In genomic region chrX:21700967-21701366, GRCh38 we compare ENCODE assay signal across 25 cellular contexts. TPM values are rescaled to one million over a fixed set of nuclear protein-coding genes. Genes with fewer than 3 reads are reported as not detected.
A peak's percentile ranks its signal among the peaks of the same experiment; 100 is the strongest.
DNase-seq lines count a peak whose midpoint lies in the region; ATAC-seq, FAIRE-seq and TF ChIP-seq lines count a peak whose summit lies in the region.
"Had no signal": no experiment of that assay in that cellular context is flagged by ENCODE, and none has a peak within 500 bp of the region (broad histone marks: within the 10 kb centered on the region; RNA-seq: fewer than 3 reads in every experiment).

No MANE protein-coding gene starts in this region.

- TF ChIP-seq CTCF in astrocyte (IDR thresholded peaks at IDR 0.05; ENCODE audit: insufficient read depth, low read depth, low read length) (no peak), right lobe of liver (IDR thresholded peaks at IDR 0.05) (no peak), endodermal cell (conservative IDR thresholded peaks at IDR 0.05) (no peak)

- H3K9ac ChIP-seq in astrocyte (ENCODE audit: low read length), result no peak overlapping the region
- no peak overlapping the region for H3K9ac ChIP-seq in endodermal cell (ENCODE audit: extremely low read depth, low read length, poor library complexity, severe bottlenecking)

- peaks cover 6% of the 10 kb centered on the region for H3K4me1 ChIP-seq in astrocyte (ENCODE audit: insufficient read depth, low read length)
- H3K4me1 ChIP-seq in right lobe of liver, result peaks cover 0 to 12% (median 0%) of the 10 kb centered on the region in 4 donors
- no peaks in the 10 kb centered on the region for H3K4me1 ChIP-seq in endodermal cell (ENCODE audit: control insufficient read depth, insufficient read depth, low read length)
- H3K4me1 ChIP-seq: Peyer's patch had no signal

- no peak overlapping the region for H3K4me3 ChIP-seq in astrocyte (ENCODE audit: insufficient read depth, low read depth, low read length)
- no peak overlapping the region for H3K4me3 ChIP-seq in right lobe of liver
- no peak overlapping the region for H3K4me3 ChIP-seq in endodermal cell (ENCODE audit: low read length)
- H3K4me3 ChIP-seq: K562, MG63, Peyer's patch had no signal

- DNase-seq in HCEC 1CT (peak; percentile 0), NCI-H146 treated with DMSO at 0.1 percent for 48 hours (lab: John Stamatoyannopoulos, UW; ENCODE audit: unreplicated experiment) (peak; percentile 78), astrocyte (ENCODE audit: low read depth) (no peak), right lobe of liver (peak in 1 of 3 donors; percentile 36), occipital lobe (lab: John Stamatoyannopoulos, UW) (no peak), endodermal cell (no peak), posterior cingulate gyrus (no peak)
- no peak for DNase-seq in stimulated activated CD4-positive, alpha-beta T cell treated with anti-CD3 and anti-CD28 coated beads, Interleukin-12 subunit alpha, Interleukin-12 subunit beta, amount 100 ng/mL, for 4 hours
- DNase-seq: Calu3; CD8-positive, alpha-beta memory T cell; GOT3; MG63; NCI-H1048; NCI-H187; NCI-H446 treated with DMSO at 0.1 percent for 48 hours; NCI-H526 treated with DMSO at 0.1 percent for 48 hours; Peyer's patch had no signal

- no peaks in the 10 kb centered on the region for H3K79me2 ChIP-seq in astrocyte (ENCODE audit: insufficient read depth, low read length)

- H3K36me3 Mint-ChIP-seq in astrocyte (ENCODE audit: low read depth, unreplicated experiment) (no peaks in the 10 kb centered on the region), endodermal cell (ENCODE audit: low read depth) (no peaks in the 10 kb centered on the region)
- H3K36me3 Mint-ChIP-seq: CD8-positive, alpha-beta memory T cell had no signal

- intact Hi-C loops in right lobe of liver (cut with DNase I) (no loop called here), posterior cingulate gyrus (cut with DNase I) (no loop called here)

- TF ChIP-seq POLR2A in right lobe of liver (IDR thresholded peaks at IDR 0.05), result no peak

- H3K27ac Mint-ChIP-seq in astrocyte (ENCODE audit: unreplicated experiment) (no peak overlapping the region), endodermal cell (no peak overlapping the region)
- H3K27ac Mint-ChIP-seq: CD8-positive, alpha-beta memory T cell had no signal

- H3K4me1 Mint-ChIP-seq in astrocyte (ENCODE audit: low read depth, unreplicated experiment) (peaks cover 2% of the 10 kb centered on the region), endodermal cell (peaks cover 9% of the 10 kb centered on the region)
- H3K4me1 Mint-ChIP-seq: CD8-positive, alpha-beta memory T cell had no signal

- H4K20me1 ChIP-seq in astrocyte (ENCODE audit: insufficient read depth, low read length), result no peaks in the 10 kb centered on the region

- no peak overlapping the region for H3K4me2 ChIP-seq in astrocyte (ENCODE audit: low read length)

- H3K27ac ChIP-seq in astrocyte (ENCODE audit: low read depth, low read length) (no peak overlapping the region), right lobe of liver (peak overlapping the region in 2 of 3 donors; percentile 12 to 49), endodermal cell (ENCODE audit: low read depth, low read length) (no peak overlapping the region)
- H3K27ac ChIP-seq: C4-2B, Peyer's patch had no signal

- H2AFZ ChIP-seq in astrocyte (ENCODE audit: low read depth, low read length), result no peak overlapping the region

- H3K9me3 ChIP-seq in astrocyte (ENCODE audit: insufficient read depth, low read depth, low read length), result no peaks in the 10 kb centered on the region
- H3K9me3 ChIP-seq in right lobe of liver, result no peaks in the 10 kb centered on the region
- no peaks in the 10 kb centered on the region for H3K9me3 ChIP-seq in endodermal cell (ENCODE audit: control insufficient read depth, low read length)
- H3K9me3 ChIP-seq: MG63, Peyer's patch had no signal

- no peaks in the 10 kb centered on the region for H3K27me3 ChIP-seq in astrocyte (ENCODE audit: insufficient read depth, low read length)
- H3K27me3 ChIP-seq in right lobe of liver, result no peaks in the 10 kb centered on the region
- no peaks in the 10 kb centered on the region for H3K27me3 ChIP-seq in endodermal cell (ENCODE audit: control insufficient read depth, insufficient read depth, low read length, poor library complexity, severe bottlenecking)
- H3K27me3 ChIP-seq: MG63, Peyer's patch had no signal

- peak; percentile 81 to 95 (median 86) for ATAC-seq in right lobe of liver
- ATAC-seq: K562 had no signal

- peak; percentile 64 for FAIRE-seq in astrocyte (lab: Jason Lieb, UNC)
- FAIRE-seq: A204.1, G401.6, GM12892, K562 had no signal

- H3K9me3 Mint-ChIP-seq in astrocyte (ENCODE audit: unreplicated experiment), result no peaks in the 10 kb centered on the region
- no peaks in the 10 kb centered on the region for H3K9me3 Mint-ChIP-seq in endodermal cell

- H3K27me3 Mint-ChIP-seq in astrocyte (ENCODE audit: low read depth, unreplicated experiment), result no peaks in the 10 kb centered on the region
- no peaks in the 10 kb centered on the region for H3K27me3 Mint-ChIP-seq in endodermal cell (ENCODE audit: insufficient read depth)

- H3K4me3 Mint-ChIP-seq in astrocyte (ENCODE audit: unreplicated experiment), result no peak overlapping the region
- H3K4me3 Mint-ChIP-seq in endodermal cell, result no peak overlapping the region
- H3K4me3 Mint-ChIP-seq: CD8-positive, alpha-beta memory T cell had no signal

- WGBS in right lobe of liver (ENCODE audit: insufficient coverage, low coverage, low lambda C conversion rate, missing lambda C conversion rate), result 18% methylated on average over 3 of the region's 3 CpGs
- 87 to 90% methylated on average over 2 to 3 of the region's 3 CpGs for WGBS in endodermal cell (ENCODE audit: insufficient coverage in 1 of 2, insufficient read length in 1 of 2), 2 experiments

- H3K36me3 ChIP-seq in astrocyte (ENCODE audit: insufficient read depth, low read length) (no peaks in the 10 kb centered on the region), right lobe of liver (no peaks in the 10 kb centered on the region), endodermal cell (ENCODE audit: control insufficient read depth, insufficient read depth, low read length) (no peaks in the 10 kb centered on the region)
- H3K36me3 ChIP-seq: MG63, Peyer's patch had no signal

RNA-seq across cellular contexts. Expression of gene KLHL34, which starts 42.8 kb away (rescaled TPM):
- total RNA-seq in astrocyte, result not detected in 2 replicates
- total RNA-seq in right lobe of liver, result under 1 TPM in 5 of 6 experiments, not detected in 1; 0.06 to 0.18 (median 0.10) TPM
- total RNA-seq in occipital lobe, result under 0.01 TPM
- total RNA-seq in endodermal cell, result under 1 TPM in 1 of 2 donors, not detected in 1; 0.13 TPM
- polyA plus RNA-seq in endodermal cell (2013, experiment 1 of 2), result not detected
- not detected for polyA plus RNA-seq in endodermal cell (2013, experiment 2 of 2)
- total RNA-seq: Daoy, K562, LHCN-M2, OCI-LY7 had no signal
- polyA plus RNA-seq: K562 had no signal

RNA-seq across cellular contexts. Expression of gene SMPX, which starts 56.9 kb away (rescaled TPM):
- total RNA-seq in astrocyte (not detected in 2 replicates), right lobe of liver (1 to 10 TPM in 1 of 6 experiments, under 1 TPM in 4, not detected in 1; 0.32 to 1.1 (median 0.56) TPM), occipital lobe (0.31 TPM), endodermal cell (under 1 TPM in 1 of 2 donors, not detected in 1; 0.31 TPM)
- polyA plus RNA-seq in endodermal cell (2013, experiment 1 of 2), result not detected
- polyA plus RNA-seq in endodermal cell (2013, experiment 2 of 2), result not detected
- total RNA-seq: Calu3; CD8-positive, alpha-beta memory T cell; Daoy; K562; LHCN-M2; OCI-LY7; Peyer's patch had no signal
- polyA plus RNA-seq: CD8-positive, alpha-beta memory T cell; K562 had no signal

Comparison
In these comparisons a context has a peak if more than half of its experiments do, and no peak if none do; other contexts are left out.
1. DNase-seq: peak in HCEC 1CT (single experiment) and NCI-H146 treated with DMSO at 0.1 percent for 48 hours (single experiment); none in astrocyte (single experiment), stimulated activated CD4-positive, alpha-beta T cell treated with anti-CD3 and anti-CD28 coated beads, Interleukin-12 subunit alpha, Interleukin-12 subunit beta, amount 100 ng/mL, for 4 hours (single experiment), occipital lobe (single experiment), endodermal cell (single experiment) and posterior cingulate gyrus (0 of 10).
2. H3K27ac ChIP-seq: peak in right lobe of liver (2 of 3); none in astrocyte (single experiment) and endodermal cell (single experiment).